20 cellular contexts compared by ENCODE assay signal in genomic region chr6:42834056-42834455, GRCh38. TPM values are rescaled to one million over a fixed set of nuclear protein-coding genes. Genes with fewer than 3 reads are reported as not detected.
DNase-seq lines count a peak whose midpoint lies in the region; ATAC-seq and TF ChIP-seq lines count a peak whose summit lies in the region.
"Had no signal": no experiment of that assay in that cellular context is flagged by ENCODE, and none has a peak within 500 bp of the region (broad histone marks: within the 10 kb centered on the region; RNA-seq: fewer than 3 reads in every experiment).

No MANE protein-coding gene starts in this region.

- 94% methylated on average over 5 of the region's 5 CpGs for WGBS in hepatocyte (ENCODE audit: low lambda C conversion rate, missing lambda C conversion rate)

- H4K20me1 ChIP-seq in hepatocyte (ENCODE audit: insufficient read depth, poor library complexity, severe bottlenecking): no peaks in the 10 kb centered on the region
- H4K20me1 ChIP-seq: BLaER1 treated with 17β-estradiol and CSF1 and Interleukin-3, amounts not matched to agents 10 nM and 100 nM had no signal

- no peaks in the 10 kb centered on the region for H3K9me2 ChIP-seq in hepatocyte (replicated peaks; ENCODE audit: insufficient read depth)

- no peak overlapping the region for H2AFZ ChIP-seq in hepatocyte
- H2AFZ ChIP-seq: GM23248 had no signal

- H3K9me3 Mint-ChIP-seq in CD4-positive, alpha-beta T cell: no peaks in the 10 kb centered on the region
- H3K9me3 Mint-ChIP-seq: CD14-positive monocyte; CD4-positive, alpha-beta memory T cell had no signal

- intact Hi-C loops in CD4-positive, alpha-beta T cell (cut with DNase I, micrococcal nuclease): no loop called here

- H3K36me3 Mint-ChIP-seq in CD4-positive, alpha-beta T cell (ENCODE audit: low read depth): peaks cover 56% of the 10 kb centered on the region
- peaks cover 6% of the 10 kb centered on the region for H3K36me3 Mint-ChIP-seq in T-helper 17 cell (ENCODE audit: low read depth)

- no peaks in the 10 kb centered on the region for H3K9me3 ChIP-seq in CD4-positive, alpha-beta T cell (ENCODE audit: control insufficient read depth, low read length)
- H3K9me3 ChIP-seq in T-helper 17 cell (ENCODE audit: control insufficient read depth, low read length, poor library complexity, severe bottlenecking) (no peaks in the 10 kb centered on the region), hepatocyte (ENCODE audit: low read depth) (no peaks in the 10 kb centered on the region)
- H3K9me3 ChIP-seq: A549; BE2C; BLaER1 treated with 17β-estradiol and CSF1 and Interleukin-3, amounts not matched to agents 10 nM and 100 nM; Caco-2 had no signal

- peaks cover 18% of the 10 kb centered on the region for H3K4me1 Mint-ChIP-seq in CD4-positive, alpha-beta T cell (ENCODE audit: low read depth)
- peaks cover 15% of the 10 kb centered on the region for H3K4me1 Mint-ChIP-seq in T-helper 17 cell
- H3K4me1 Mint-ChIP-seq: CD14-positive monocyte had no signal

- H3K4me1 ChIP-seq in hepatocyte (ENCODE audit: insufficient read depth): no peaks in the 10 kb centered on the region
- H3K4me1 ChIP-seq: A549; BE2C; BLaER1 treated with 17β-estradiol and CSF1 and Interleukin-3, amounts not matched to agents 10 nM and 100 nM; Caco-2 had no signal

- H3K27ac ChIP-seq in CD4-positive, alpha-beta T cell (ENCODE audit: low read depth, low read length): no peak overlapping the region
- no peak overlapping the region for H3K27ac ChIP-seq in hepatocyte
- H3K27ac ChIP-seq: A549; BLaER1 treated with 17β-estradiol and CSF1 and Interleukin-3, amounts not matched to agents 10 nM and 100 nM; GM23248 had no signal

- DNase-seq in CD4-positive, alpha-beta T cell: no peak
- DNase-seq in T-helper 17 cell (no peak), epithelial cell of esophagus (ENCODE audit: low read depth) (peak; percentile 63), hepatocyte (ENCODE audit: low spot score) (no peak), NCI-H345 (lab: John Stamatoyannopoulos, UW) (no peak), NAMALWA (ENCODE audit: low spot score) (no peak)
- DNase-seq: 8988T; ACHN; AML-193; BE2C; Caco-2; CD4-positive, alpha-beta memory T cell; DMS153; DND-41; GM23248; H7; HCEC 1CT had no signal

- no peak overlapping the region for H3K4me2 ChIP-seq in hepatocyte
- H3K4me2 ChIP-seq: A549; BLaER1 treated with 17β-estradiol and CSF1 and Interleukin-3, amounts not matched to agents 10 nM and 100 nM had no signal

- no peaks in the 10 kb centered on the region for H3K27me3 ChIP-seq in CD4-positive, alpha-beta T cell (ENCODE audit: control insufficient read depth, insufficient read depth, low read length)
- no peaks in the 10 kb centered on the region for H3K27me3 ChIP-seq in hepatocyte
- H3K27me3 ChIP-seq: BE2C; BLaER1 treated with 17β-estradiol and CSF1 and Interleukin-3, amounts not matched to agents 10 nM and 100 nM had no signal

- no peaks in the 10 kb centered on the region for H3K27me3 Mint-ChIP-seq in CD4-positive, alpha-beta T cell
- no peaks in the 10 kb centered on the region for H3K27me3 Mint-ChIP-seq in T-helper 17 cell
- H3K27me3 Mint-ChIP-seq: CD4-positive, alpha-beta memory T cell had no signal

- no peaks in the 10 kb centered on the region for H3K36me3 ChIP-seq in hepatocyte (replicated peaks; ENCODE audit: insufficient read depth, low read depth)

- POLR2A ChIA-PET in CD4-positive, alpha-beta T cell (lab: Charles Lee): no interaction called here

- H3K79me2 ChIP-seq in hepatocyte: no peaks in the 10 kb centered on the region

- CTCF ChIA-PET in CD4-positive, alpha-beta T cell (lab: Charles Lee): no interaction called here

- no peak for ATAC-seq in CD4-positive, alpha-beta T cell (ENCODE audit: poor library complexity)
- ATAC-seq in T-helper 17 cell: no peak
- ATAC-seq: A549 had no signal

- H3K27ac Mint-ChIP-seq in CD4-positive, alpha-beta T cell: peak overlapping the region; percentile 7
- H3K27ac Mint-ChIP-seq in T-helper 17 cell: peak overlapping the region; percentile 54

- no peak overlapping the region for H3K4me3 Mint-ChIP-seq in CD4-positive, alpha-beta T cell
- H3K4me3 Mint-ChIP-seq in T-helper 17 cell: no peak overlapping the region
- H3K4me3 Mint-ChIP-seq: CD14-positive monocyte; CD4-positive, alpha-beta memory T cell had no signal

- no peak for TF ChIP-seq CTCF in CD4-positive, alpha-beta T cell (IDR thresholded peaks at IDR 0.05)
- TF ChIP-seq CTCF in epithelial cell of esophagus (IDR thresholded peaks at IDR 0.05; ENCODE audit: insufficient read depth, low read depth, low read length, missing control alignments): no peak
- TF ChIP-seq CTCF in hepatocyte (IDR thresholded peaks at IDR 0.05; ENCODE audit: poor library complexity): no peak

- H3K4me3 ChIP-seq in epithelial cell of esophagus (ENCODE audit: low read length) (no peak overlapping the region), hepatocyte (no peak overlapping the region)
- H3K4me3 ChIP-seq: A549; BLaER1 treated with 17β-estradiol and CSF1 and Interleukin-3, amounts not matched to agents 10 nM and 100 nM; GM23248 had no signal

RNA-seq across cellular contexts. Expression of gene RPL7L1, which starts 45.4 kb away (rescaled TPM):
- 10 to 100 TPM; 76.1 TPM for total RNA-seq in CD4-positive, alpha-beta T cell
- total RNA-seq in T-helper 17 cell (10 to 100 TPM; 61.7 to 73.9 TPM), hepatocyte (94.9 and 111 TPM in 2 replicates)
- 63.0 and 69.5 TPM in 2 replicates for polyA plus RNA-seq in hepatocyte

RNA-seq across cellular contexts. Expression of gene BICRAL, which starts 52.2 kb away (rescaled TPM):
- 10 to 100 TPM; 15.0 to 15.8 TPM for total RNA-seq in CD4-positive, alpha-beta T cell
- total RNA-seq in T-helper 17 cell: 10 to 100 TPM; 31.9 to 34.1 TPM
- 6.3 and 8.1 TPM in 2 replicates for total RNA-seq in hepatocyte
- polyA plus RNA-seq in hepatocyte: 2.1 and 3.1 TPM in 2 replicates
